Comparison of ENCODE assay signal across 21 cellular contexts in the genomic region with DNA sequence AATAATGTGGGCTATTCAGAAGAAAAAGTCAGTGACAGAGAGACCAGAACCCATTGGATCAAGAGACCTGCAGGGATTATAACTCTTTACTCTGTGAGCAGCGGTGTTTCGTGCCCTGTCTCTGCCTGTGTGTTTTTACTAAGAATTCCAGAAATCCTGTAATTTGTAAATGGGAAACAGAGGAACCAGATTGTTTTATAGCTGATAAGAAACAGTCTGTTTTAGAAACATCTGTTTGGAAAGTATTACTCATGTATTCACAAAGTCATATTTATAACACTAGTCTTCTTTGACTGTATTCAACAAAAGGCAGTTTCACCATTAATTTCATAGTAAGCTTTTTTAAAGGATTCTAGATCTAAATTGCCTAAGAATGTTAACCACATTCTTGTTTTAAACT. TPM values are rescaled to one million over a fixed set of nuclear protein-coding genes. Genes with fewer than 3 reads are reported as not detected.
DNase-seq lines count a peak whose midpoint lies in the region; ATAC-seq, FAIRE-seq and TF ChIP-seq lines count a peak whose summit lies in the region.
"Had no signal": no experiment of that assay in that cellular context is flagged by ENCODE, and none has a peak within 500 bp of the region (broad histone marks: within the 10 kb centered on the region; RNA-seq: fewer than 3 reads in every experiment).

No MANE protein-coding gene starts in this region.

- no peak for DNase-seq in heart left ventricle
- no peak for DNase-seq in cardiac septum (ENCODE audit: low spot score)
- DNase-seq in astrocyte (ENCODE audit: low read depth), result peak; percentile 58
- DNase-seq in foreskin melanocyte, result peak; percentile 52
- no peak for DNase-seq in stimulated activated effector memory CD8-positive, alpha-beta T cell treated with anti-CD3 and anti-CD28 coated beads, Interleukin-12 subunit alpha, Interleukin-12 subunit beta, amount 100 ng/mL, for 72 hours (ENCODE audit: low spot score in 2 of 2)
- DNase-seq in DMS 273 (lab: John Stamatoyannopoulos, UW; ENCODE audit: unreplicated experiment), result no peak
- DNase-seq in activated CD4-positive, CD25-positive, alpha-beta regulatory T cell treated with anti-CD3 and anti-CD28 coated beads, Interleukin-2, amount 50 U/mL, for 72 hours, result no peak
- no peak for DNase-seq in neuronal stem cell (ENCODE audit: low spot score)
- DNase-seq: ACHN; activated CD4-positive, alpha-beta T cell treated with anti-CD3 and anti-CD28 coated beads for 48 hours; activated naive CD8-positive, alpha-beta T cell treated with anti-CD3 and anti-CD28 coated beads, Interleukin-2, amount 10 ng/mL, durations not matched to agents 7 days and 5 days; endodermal cell; left cardiac atrium; NCI-H226; stomach; upper lobe of right lung had no signal

- peaks cover 9% of the 10 kb centered on the region for H3K36me3 Mint-ChIP-seq in astrocyte (ENCODE audit: low read depth, unreplicated experiment)
- peaks cover 24% of the 10 kb centered on the region for H3K36me3 Mint-ChIP-seq in stimulated activated effector memory CD8-positive, alpha-beta T cell treated with anti-CD3 and anti-CD28 coated beads, Interleukin-12 subunit alpha, Interleukin-12 subunit beta, amount 100 ng/mL, for 72 hours

- H3K4me3 ChIP-seq in heart left ventricle (peak overlapping the region in 2 of 12 donors; percentile 10 to 11), astrocyte (ENCODE audit: insufficient read depth, low read depth, low read length) (no peak overlapping the region), neuronal stem cell (ENCODE audit: low read length in 2 of 2) (no peak overlapping the region)
- H3K4me3 ChIP-seq: stomach, upper lobe of right lung had no signal

- no peak overlapping the region for H3K4me2 ChIP-seq in astrocyte (ENCODE audit: low read length)
- H3K4me2 ChIP-seq in neuronal stem cell (ENCODE audit: insufficient read depth, low read length, poor library complexity, severe bottlenecking), result no peak overlapping the region

- no peak for TF ChIP-seq POLR2A in heart left ventricle (IDR thresholded peaks at IDR 0.05)

- no peak overlapping the region for H4K8ac ChIP-seq in neuronal stem cell (ENCODE audit: low read depth, low read length)

- H3K9ac ChIP-seq in astrocyte (ENCODE audit: low read length), result no peak overlapping the region
- H3K9ac ChIP-seq in neuronal stem cell (ENCODE audit: low read depth, low read length, poor library complexity), result no peak overlapping the region

- no peaks in the 10 kb centered on the region for H3K27me3 ChIP-seq in heart left ventricle
- H3K27me3 ChIP-seq in astrocyte (ENCODE audit: insufficient read depth, low read length), result no peaks in the 10 kb centered on the region
- H3K27me3 ChIP-seq in neuronal stem cell (ENCODE audit: control insufficient read depth in 3 of 3, insufficient read depth in 3 of 3, low read depth in 1 of 3, low read length in 3 of 3), result no peaks in the 10 kb centered on the region
- H3K27me3 ChIP-seq: neutrophil, stomach, upper lobe of right lung had no signal

- H3K9me3 ChIP-seq in heart left ventricle (no peaks in the 10 kb centered on the region), astrocyte (ENCODE audit: insufficient read depth, low read depth, low read length) (no peaks in the 10 kb centered on the region), neuronal stem cell (replicated peaks in 1 of 2; ENCODE audit: control insufficient read depth in 2 of 2, insufficient read depth in 1 of 2, low read depth in 1 of 2, low read length in 2 of 2) (no peaks in the 10 kb centered on the region)
- H3K9me3 ChIP-seq: neutrophil, stomach, upper lobe of right lung had no signal

- no peak overlapping the region for H2BK5ac ChIP-seq in neuronal stem cell (ENCODE audit: low read length)

- FAIRE-seq in astrocyte (lab: Jason Lieb, UNC), result no peak
- FAIRE-seq: frontal cortex, RCC 7860 had no signal

- no peak overlapping the region for H4K91ac ChIP-seq in neuronal stem cell (ENCODE audit: low read depth, low read length, poor library complexity)

- H3K4ac ChIP-seq in neuronal stem cell (ENCODE audit: low read length), result no peak overlapping the region

- H3K9me3 Mint-ChIP-seq in astrocyte (ENCODE audit: unreplicated experiment), result no peaks in the 10 kb centered on the region
- H3K9me3 Mint-ChIP-seq in stimulated activated effector memory CD8-positive, alpha-beta T cell treated with anti-CD3 and anti-CD28 coated beads, Interleukin-12 subunit alpha, Interleukin-12 subunit beta, amount 100 ng/mL, for 72 hours, result no peaks in the 10 kb centered on the region
- H3K9me3 Mint-ChIP-seq: activated naive CD8-positive, alpha-beta T cell treated with anti-CD3 and anti-CD28 coated beads, Interleukin-2, amount 10 ng/mL, durations not matched to agents 7 days and 5 days; CD14-positive monocyte; central memory CD8-positive, alpha-beta T cell; endodermal cell had no signal

- no peak overlapping the region for H2AK5ac ChIP-seq in neuronal stem cell (ENCODE audit: low read depth, low read length)

- no peak overlapping the region for H3K4me3 Mint-ChIP-seq in astrocyte (ENCODE audit: unreplicated experiment)
- no peak overlapping the region for H3K4me3 Mint-ChIP-seq in stimulated activated effector memory CD8-positive, alpha-beta T cell treated with anti-CD3 and anti-CD28 coated beads, Interleukin-12 subunit alpha, Interleukin-12 subunit beta, amount 100 ng/mL, for 72 hours
- H3K4me3 Mint-ChIP-seq: activated naive CD8-positive, alpha-beta T cell treated with anti-CD3 and anti-CD28 coated beads, Interleukin-2, amount 10 ng/mL, durations not matched to agents 7 days and 5 days; CD14-positive monocyte; central memory CD8-positive, alpha-beta T cell; endodermal cell had no signal

- H3K27ac Mint-ChIP-seq in astrocyte (ENCODE audit: unreplicated experiment), result no peak overlapping the region
- H3K27ac Mint-ChIP-seq in stimulated activated effector memory CD8-positive, alpha-beta T cell treated with anti-CD3 and anti-CD28 coated beads, Interleukin-12 subunit alpha, Interleukin-12 subunit beta, amount 100 ng/mL, for 72 hours, result peak overlapping the region; percentile 26
- H3K27ac Mint-ChIP-seq: activated naive CD8-positive, alpha-beta T cell treated with anti-CD3 and anti-CD28 coated beads, Interleukin-2, amount 10 ng/mL, durations not matched to agents 7 days and 5 days; CD14-positive monocyte; endodermal cell had no signal

- H2AFZ ChIP-seq in astrocyte (ENCODE audit: low read depth, low read length) (no peak overlapping the region), neuronal stem cell (ENCODE audit: low read length) (no peak overlapping the region)

- no peak overlapping the region for H2BK12ac ChIP-seq in neuronal stem cell (ENCODE audit: low read length)

- no peaks in the 10 kb centered on the region for H3K79me2 ChIP-seq in astrocyte (ENCODE audit: insufficient read depth, low read length)

- no peak overlapping the region for H3K23ac ChIP-seq in neuronal stem cell (ENCODE audit: low read depth, low read length, poor library complexity)

- intact Hi-C loops in heart left ventricle (cut with DNase I), result loop anchor here in 2 of 10 donors (10.0 kb wide), 1 partner anchor 66 kb away; a partner anchor contains a TSS
- intact Hi-C loops in cardiac septum (cut with DNase I), result no loop called here

- H3K4me1 ChIP-seq in heart left ventricle (peaks cover 0 to 25% (median 9%) of the 10 kb centered on the region in 12 donors), astrocyte (ENCODE audit: insufficient read depth, low read length) (peaks cover 2% of the 10 kb centered on the region), neuronal stem cell (ENCODE audit: control insufficient read depth in 2 of 2, insufficient read depth in 1 of 2, low read depth in 1 of 2, low read length in 2 of 2) (no peaks in the 10 kb centered on the region)
- H3K4me1 ChIP-seq: upper lobe of right lung had no signal

- H4K20me1 ChIP-seq in astrocyte (ENCODE audit: insufficient read depth, low read length), result peaks cover 9% of the 10 kb centered on the region

- no peak overlapping the region for H2BK120ac ChIP-seq in neuronal stem cell (ENCODE audit: low read depth, low read length)

- peak; percentile 47 to 68 (median 56) for ATAC-seq in heart left ventricle
- no peak for ATAC-seq in stimulated activated effector memory CD8-positive, alpha-beta T cell treated with anti-CD3 and anti-CD28 coated beads, Interleukin-12 subunit alpha, Interleukin-12 subunit beta, amount 100 ng/mL, for 72 hours
- ATAC-seq: upper lobe of right lung had no signal

- WGBS in heart left ventricle, 4 donors, result 64 to 85% (median 73%) methylated on average over 2 of the region's 2 CpGs
- WGBS in neuronal stem cell (ENCODE audit: extremely low coverage in 2 of 2, insufficient read length in 2 of 2, insufficient replicate concordance in 1 of 2), 2 donors, result no CpG with 5 or more reads among the region's 2 CpGs

- TF ChIP-seq CTCF in heart left ventricle (IDR thresholded peaks at IDR 0.05), result no peak
- TF ChIP-seq CTCF in astrocyte (IDR thresholded peaks at IDR 0.05; ENCODE audit: insufficient read depth, low read depth, low read length), result no peak

- peaks cover 0 to 35% (median 24%) of the 10 kb centered on the region in 9 donors for H3K36me3 ChIP-seq in heart left ventricle
- peaks cover 7% of the 10 kb centered on the region for H3K36me3 ChIP-seq in astrocyte (ENCODE audit: insufficient read depth, low read length)
- H3K36me3 ChIP-seq in neuronal stem cell (replicated peaks in 1 of 2; ENCODE audit: control insufficient read depth in 2 of 2, insufficient read depth in 2 of 2, low read length in 2 of 2), result peaks cover 3 to 26% of the 10 kb centered on the region in 2 donors

- H3K79me1 ChIP-seq in neuronal stem cell (ENCODE audit: low read depth, low read length), result no peaks in the 10 kb centered on the region

- H3K27me3 Mint-ChIP-seq in astrocyte (ENCODE audit: low read depth, unreplicated experiment), result no peaks in the 10 kb centered on the region
- H3K27me3 Mint-ChIP-seq: activated naive CD8-positive, alpha-beta T cell treated with anti-CD3 and anti-CD28 coated beads, Interleukin-2, amount 10 ng/mL, durations not matched to agents 7 days and 5 days; central memory CD8-positive, alpha-beta T cell had no signal

- H3K18ac ChIP-seq in neuronal stem cell (ENCODE audit: low read length), result no peak overlapping the region

- H3K4me1 Mint-ChIP-seq in astrocyte (ENCODE audit: low read depth, unreplicated experiment), result peaks cover 5% of the 10 kb centered on the region
- H3K4me1 Mint-ChIP-seq in stimulated activated effector memory CD8-positive, alpha-beta T cell treated with anti-CD3 and anti-CD28 coated beads, Interleukin-12 subunit alpha, Interleukin-12 subunit beta, amount 100 ng/mL, for 72 hours, result peaks cover 18% of the 10 kb centered on the region
- H3K4me1 Mint-ChIP-seq: CD14-positive monocyte had no signal

- no peak overlapping the region for H2BK15ac ChIP-seq in neuronal stem cell (ENCODE audit: low read length)

- H3K14ac ChIP-seq in neuronal stem cell (ENCODE audit: low read length), result no peak overlapping the region

- H3K27ac ChIP-seq in heart left ventricle (peak overlapping the region in 9 of 12 donors; percentile 23 to 72 (median 58)), astrocyte (ENCODE audit: low read depth, low read length) (no peak overlapping the region), neuronal stem cell (replicated peaks; ENCODE audit: low read length) (no peak overlapping the region)
- H3K27ac ChIP-seq: neutrophil, stomach, upper lobe of right lung had no signal

RNA-seq across cellular contexts. Expression of a gene that starts 30.0 kb away (rescaled TPM):
- total RNA-seq in heart left ventricle (100 to 1,000 TPM; 334 to 554 (median 472) TPM), cardiac septum (388 TPM), astrocyte (338 and 373 TPM in 2 replicates)
- polyA plus RNA-seq in heart left ventricle, result 100 to 1,000 TPM; 375 to 515 TPM
- 164 TPM for polyA plus RNA-seq in neuronal stem cell (2013, experiment 1 of 2)
- 167 TPM for polyA plus RNA-seq in neuronal stem cell (2013, experiment 2 of 2)

RNA-seq across cellular contexts. Expression of a gene that starts 55.2 kb away (rescaled TPM):
- total RNA-seq in heart left ventricle, result 10 to 100 TPM; 20.8 to 75.0 (median 37.0) TPM
- polyA plus RNA-seq in heart left ventricle, result 100 to 1,000 TPM in 1 of 2 donors, 10 to 100 TPM in 1; 57.9 to 124 TPM
- 29.2 TPM for total RNA-seq in cardiac septum
- 17.1 and 18.3 TPM in 2 replicates for total RNA-seq in astrocyte
- polyA plus RNA-seq in neuronal stem cell (2013, experiment 1 of 2), result 3.8 TPM
- 3.8 TPM for polyA plus RNA-seq in neuronal stem cell (2013, experiment 2 of 2)

Comparison
In these comparisons a context has a peak if more than half of its experiments do, and no peak if none do; other contexts are left out.
1. DNase-seq: peak in astrocyte (single experiment) and foreskin melanocyte (single experiment); none in heart left ventricle (0 of 5), cardiac septum (single experiment), stimulated activated effector memory CD8-positive, alpha-beta T cell treated with anti-CD3 and anti-CD28 coated beads, Interleukin-12 subunit alpha, Interleukin-12 subunit beta, amount 100 ng/mL, for 72 hours (0 of 2), DMS 273 (single experiment), activated CD4-positive, CD25-positive, alpha-beta regulatory T cell treated with anti-CD3 and anti-CD28 coated beads, Interleukin-2, amount 50 U/mL, for 72 hours (single experiment) and neuronal stem cell (single experiment).
2. H3K27ac ChIP-seq: peak in heart left ventricle (9 of 12); none in astrocyte (single experiment) and neuronal stem cell (single experiment).